ENCODE assay signal across 17 cellular contexts in genomic region chr2:85810376-85811172, GRCh38. TPM values are rescaled to one million over a fixed set of nuclear protein-coding genes. Genes with fewer than 3 reads are reported as not detected.
DNase-seq lines count a peak whose midpoint lies in the region; ATAC-seq and TF ChIP-seq lines count a peak whose summit lies in the region.
"Had no signal": no experiment of that assay in that cellular context is flagged by ENCODE, and none has a peak within 500 bp of the region (broad histone marks: within the 10 kb centered on the region; RNA-seq: fewer than 3 reads in every experiment).

No MANE protein-coding gene starts in this region.

- no peak for ATAC-seq in Panc1
- no peak for ATAC-seq in HG02642 (IDR thresholded peaks at IDR 0.05; ENCODE audit: poor library complexity, unreplicated experiment)
- ATAC-seq: activated T-cell treated with anti-CD3 and anti-CD28 coated beads, Interleukin-2, amount 50 U/mL, for 4 hours; K562 had no signal

- H3K27me3 ChIP-seq in Panc1 (ENCODE audit: control insufficient read depth, insufficient read depth, low read length) = no peaks in the 10 kb centered on the region
- H3K27me3 ChIP-seq in skeletal muscle satellite cell (ENCODE audit: control insufficient read depth, insufficient read depth, low read length) = no peaks in the 10 kb centered on the region
- H3K27me3 ChIP-seq: adrenal gland had no signal

- H3K4me2 ChIP-seq in skeletal muscle satellite cell (ENCODE audit: low read length) = no peak overlapping the region

- no TSS peak for BruUV-seq in Panc1 (replicated peaks; lab: Mats Ljungman, UMichigan)

- peak overlapping the region; percentile 19; the same call in 1 of the 2 replicates for H3K27ac ChIP-seq in C4-2B
- 0 out of 2 replicates have a peak overlapping the region, but pooled peaks have one; percentile 29 for H3K27ac ChIP-seq in Panc1 (ENCODE audit: low read length)
- H3K27ac ChIP-seq: adrenal gland had no signal

- intact Hi-C loops in Panc1 (cut with micrococcal nuclease; ENCODE audit: unreplicated experiment) = no loop called here

- in situ Hi-C loops in Panc1 (cut with HindIII; ENCODE audit: low pct_unique_long_range_greater_than_20kb, low sequenced_read_pairs) = no loop called here

- no peaks in the 10 kb centered on the region for H3K36me3 ChIP-seq in Panc1 (ENCODE audit: control insufficient read depth, insufficient read depth, low read length)
- H3K36me3 ChIP-seq in skeletal muscle satellite cell (ENCODE audit: insufficient read depth, low read length) = no peaks in the 10 kb centered on the region
- H3K36me3 ChIP-seq: adrenal gland had no signal

- CTCF ChIA-PET in Panc1 (lab: Charles Lee) = interaction anchor here (0.7 to 1.9 kb wide), 2 partner anchors 39 to 82 kb away, joined by 3 to 4 read pairs; no protein-coding TSS in a partner anchor

- POLR2A ChIA-PET in Panc1 (lab: Charles Lee) = interaction anchor here (0.6 kb wide), 1 partner anchor 160 kb away, joined by 4 read pairs; no protein-coding TSS in a partner anchor

- H3K9me3 ChIP-seq in Panc1 (ENCODE audit: control insufficient read depth, insufficient read depth, low read depth, low read length) = no peaks in the 10 kb centered on the region
- no peaks in the 10 kb centered on the region for H3K9me3 ChIP-seq in skeletal muscle satellite cell (replicated peaks; ENCODE audit: low read length)
- H3K9me3 ChIP-seq: adrenal gland had no signal

- H3K4me3 ChIP-seq in Panc1 (ENCODE audit: low read depth in 2 of 2, low read length in 2 of 2) (no peak overlapping the region), skeletal muscle satellite cell (ENCODE audit: low read length) (no peak overlapping the region)
- H3K4me3 ChIP-seq: adrenal gland, K562 had no signal

- H3K4me1 ChIP-seq in Panc1 (ENCODE audit: control insufficient read depth, insufficient read depth, low read length) (no peaks in the 10 kb centered on the region), skeletal muscle satellite cell (ENCODE audit: control insufficient read depth, insufficient read depth, low read length) (peaks cover 27% of the 10 kb centered on the region)
- H3K4me1 ChIP-seq: adrenal gland had no signal

- H3K9ac ChIP-seq in skeletal muscle satellite cell (ENCODE audit: low read depth, low read length) = peak overlapping the region; percentile 39

- no peak for DNase-seq in Panc1 (ENCODE audit: low read depth, low spot score)
- DNase-seq in islet precursor cell = peak; percentile 54
- DNase-seq in NCI-H526 (lab: John Stamatoyannopoulos, UW) = no peak
- no peak for DNase-seq in AG08396 (ENCODE audit: low spot score)
- no peak for DNase-seq in NCI-H2081 treated with DMSO at 0.1 percent for 48 hours (lab: John Stamatoyannopoulos, UW)
- DNase-seq: activated T-cell treated with anti-CD3 and anti-CD28 coated beads, Interleukin-2, amount 50 U/mL, for 4 hours; erythroblast; NCI-H1417; NCI-H446; occipital lobe; stimulated activated CD4-positive, alpha-beta T cell treated with anti-CD3 and anti-CD28 coated beads, Interleukin-12 subunit alpha, Interleukin-12 subunit beta, amount 100 ng/mL, for 4 hours; T-helper 1 cell had no signal

- TF ChIP-seq CTCF in C4-2B (conservative IDR thresholded peaks at IDR 0.05) (no peak), Panc1 (IDR thresholded peaks at IDR 0.05) (no peak)

RNA-seq across cellular contexts. Expression of gene ATOH8, which starts 56.8 kb away (rescaled TPM):
- total RNA-seq in Panc1 (2021; ENCODE audit: unreplicated experiment) = 3.8 TPM
- 3.7 TPM for polyA plus RNA-seq in Panc1 (2012; ENCODE audit: insufficient read length)
- total RNA-seq in skeletal muscle satellite cell (2012; rRNA removed) = 36.3 and 44.6 TPM in 2 replicates
- total RNA-seq: activated T-cell treated with anti-CD3 and anti-CD28 coated beads, Interleukin-2, amount 50 U/mL, for 4 hours; K562 had no signal
- polyA plus RNA-seq: K562 had no signal
